Comparison of ENCODE assay signal across 20 cellular contexts in the genomic region with DNA sequence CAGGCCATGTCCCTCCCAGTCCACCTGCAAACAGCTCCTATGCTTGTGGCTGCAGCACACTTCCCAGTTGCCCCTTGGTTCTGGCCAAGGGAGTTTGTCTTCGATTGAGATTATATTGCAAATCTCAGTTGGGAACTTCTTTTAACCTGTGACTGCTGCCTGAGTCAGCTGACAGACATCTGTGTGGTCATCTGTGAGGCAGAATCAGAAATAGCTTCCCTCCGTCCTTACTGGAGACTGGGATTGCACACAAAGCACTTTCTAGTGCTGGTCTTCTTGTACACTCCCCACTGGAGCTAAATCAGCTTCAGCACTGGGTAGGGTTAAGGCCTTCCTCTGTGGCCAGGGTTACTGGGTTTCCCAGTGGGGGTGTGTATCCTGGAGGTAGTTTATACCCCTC. TPM values are rescaled to one million over a fixed set of nuclear protein-coding genes. Genes with fewer than 3 reads are reported as not detected.
DNase-seq lines count a peak whose midpoint lies in the region; ATAC-seq and TF ChIP-seq lines count a peak whose summit lies in the region.
"Had no signal": no experiment of that assay in that cellular context is flagged by ENCODE, and none has a peak within 500 bp of the region (broad histone marks: within the 10 kb centered on the region; RNA-seq: fewer than 3 reads in every experiment).

No MANE protein-coding gene starts in this region.

- no peak overlapping the region for H3K27ac ChIP-seq in RWPE2 (ENCODE audit: poor library complexity, severe bottlenecking)
- H3K27ac ChIP-seq: SJCRH30 had no signal

- H3K36me3 Mint-ChIP-seq in HFFc6 (ENCODE audit: low read depth): no peaks in the 10 kb centered on the region

- no peak overlapping the region for H3K27ac Mint-ChIP-seq in HFFc6

- no peak for TF ChIP-seq CTCF in HFFc6 (IDR thresholded peaks at IDR 0.05)
- no peak for TF ChIP-seq CTCF in RWPE2 (IDR thresholded peaks at IDR 0.05; ENCODE audit: poor library complexity, severe bottlenecking)

- H3K4me3 Mint-ChIP-seq in HFFc6: no peak overlapping the region

- H3K27me3 Mint-ChIP-seq in HFFc6 (ENCODE audit: insufficient read depth): no peaks in the 10 kb centered on the region

- no peaks in the 10 kb centered on the region for H3K9me3 ChIP-seq in RWPE2 (ENCODE audit: severe bottlenecking)
- H3K9me3 ChIP-seq: BE2C, SJCRH30 had no signal

- H3K4me3 ChIP-seq in RWPE2 (ENCODE audit: severe bottlenecking): no peak overlapping the region
- H3K4me3 ChIP-seq: GM12878, K562, SJCRH30 had no signal

- H3K36me3 ChIP-seq in RWPE2 (ENCODE audit: low read depth): no peaks in the 10 kb centered on the region
- H3K36me3 ChIP-seq: BE2C, SJCRH30 had no signal

- H3K27me3 ChIP-seq in RWPE2 (ENCODE audit: insufficient read depth, poor library complexity, severe bottlenecking): no peaks in the 10 kb centered on the region
- H3K27me3 ChIP-seq: BE2C, SJCRH30 had no signal

- H3K9me3 Mint-ChIP-seq in HFFc6: no peaks in the 10 kb centered on the region

- DNase-seq in HFFc6: peak; percentile 36
- no peak for DNase-seq in RWPE2 (ENCODE audit: low spot score)
- peak; percentile 18 for DNase-seq in glomerular visceral epithelial cell (ENCODE audit: extremely low spot score)
- no peak for DNase-seq in hypothalamus (lab: John Stamatoyannopoulos, UW)
- DNase-seq: BE2C; GOT3; NCI-H1092 treated with DMSO at 0.1 percent for 48 hours; NCI-H146; NCI-H2029; NCI-H2227 treated with DMSO at 0.1 percent for 48 hours; NCI-H524; NCI-H774; NK-92 treated with Interleukin-12 subunit alpha and Interleukin-12 subunit beta, amount 100 ng/mL, for 24 hours; SJCRH30 had no signal

- peak; percentile 14; the same call in 1 of the 3 replicates for ATAC-seq in RWPE2 (ENCODE audit: low read depth)
- no peak for ATAC-seq in GM19452 (IDR thresholded peaks at IDR 0.05; ENCODE audit: unreplicated experiment)
- ATAC-seq in HG03135 (IDR thresholded peaks at IDR 0.05; ENCODE audit: unreplicated experiment): no peak
- no peak for ATAC-seq in GM21529 (IDR thresholded peaks at IDR 0.05; ENCODE audit: unreplicated experiment)
- ATAC-seq: Panc1 had no signal

- peaks cover 19% of the 10 kb centered on the region for H3K4me1 Mint-ChIP-seq in HFFc6 (ENCODE audit: low read depth)

- H3K4me1 ChIP-seq in RWPE2 (ENCODE audit: insufficient read depth, poor library complexity, severe bottlenecking): no peaks in the 10 kb centered on the region
- H3K4me1 ChIP-seq: BE2C, SJCRH30 had no signal

RNA-seq across cellular contexts. Expression of a gene that starts 34.3 kb away (rescaled TPM):
- 10 to 100 TPM; 39.4 to 48.8 (median 42.2) TPM for total RNA-seq in HFFc6 (2021; fragmentation: NEBNext Ultra II Directional; extraction: Animal tissue kit (Norgen Biotek cat#: 25700))

Comparison
In these comparisons a context has a peak if more than half of its experiments do, and no peak if none do; other contexts are left out.
1. DNase-seq: peak in HFFc6 (single experiment) and glomerular visceral epithelial cell (single experiment); none in RWPE2 (single experiment) and hypothalamus (0 of 51).